11 cellular contexts compared by ENCODE assay signal in genomic region chr11:119028346-119029068, GRCh38. TPM values are rescaled to one million over a fixed set of nuclear protein-coding genes. Genes with fewer than 3 reads are reported as not detected.
DNase-seq lines count a peak whose midpoint lies in the region; ATAC-seq and TF ChIP-seq lines count a peak whose summit lies in the region.
"Had no signal": no experiment of that assay in that cellular context is flagged by ENCODE, and none has a peak within 500 bp of the region (broad histone marks: within the 10 kb centered on the region; RNA-seq: fewer than 3 reads in every experiment).

No MANE protein-coding gene starts in this region.

- no peak overlapping the region for H3K14ac ChIP-seq in neuronal stem cell (ENCODE audit: low read length)

- CTCF ChIA-PET in Calu3 (lab: Charles Lee) (no interaction called here), PC-3 (lab: Charles Lee) (no interaction called here)

- no peak overlapping the region for H4K8ac ChIP-seq in neuronal stem cell (ENCODE audit: low read depth, low read length)

- no peak overlapping the region for H3K27ac Mint-ChIP-seq in Calu3 (ENCODE audit: unreplicated experiment)

- BruUV-seq in Calu3 (replicated peaks; lab: Mats Ljungman, UMichigan) (no TSS peak), PC-3 (replicated peaks; lab: Mats Ljungman, UMichigan) (no TSS peak)

- DNase-seq in Calu3 (peak; percentile 8), PC-3 (no peak), neuronal stem cell (ENCODE audit: low spot score) (no peak), erythroblast (lab: John Stamatoyannopoulos, UW) (no peak), NCI-H1092 treated with DMSO at 0.1 percent for 48 hours (lab: John Stamatoyannopoulos, UW) (no peak), NCI-H1436 treated with DMSO at 0.1 percent for 48 hours (lab: John Stamatoyannopoulos, UW) (no peak)
- DNase-seq: NCI-H1105 treated with DMSO at 0.1 percent for 48 hours, uterus had no signal

- intact Hi-C loops in Calu3 (cut with micrococcal nuclease; ENCODE audit: unreplicated experiment) (no loop called here), PC-3 (cut with micrococcal nuclease) (no loop called here)

- H3K27me3 ChIP-seq in PC-3 (ENCODE audit: low read length) (no peaks in the 10 kb centered on the region), endocrine pancreas (ENCODE audit: control insufficient read depth, insufficient read depth, low read length) (no peaks in the 10 kb centered on the region), neuronal stem cell (ENCODE audit: control insufficient read depth in 3 of 3, insufficient read depth in 3 of 3, low read depth in 1 of 3, low read length in 3 of 3) (no peaks in the 10 kb centered on the region)
- H3K27me3 ChIP-seq: uterus had no signal

- H3K9ac ChIP-seq in PC-3 (ENCODE audit: low read length) (no peak overlapping the region), endocrine pancreas (ENCODE audit: control insufficient read depth, insufficient read depth, low read length) (peak overlapping the region; percentile 58), neuronal stem cell (ENCODE audit: low read depth, low read length, poor library complexity) (no peak overlapping the region)

- H2BK120ac ChIP-seq in neuronal stem cell (ENCODE audit: low read depth, low read length), result no peak overlapping the region

- TF ChIP-seq POLR2A in erythroblast (IDR thresholded peaks at IDR 0.05; ENCODE audit: low read length), result no peak

- no peak overlapping the region for H2AK5ac ChIP-seq in neuronal stem cell (ENCODE audit: low read depth, low read length)

- no CpG with 5 or more reads among the region's 9 CpGs for WGBS in neuronal stem cell (ENCODE audit: extremely low coverage in 2 of 2, insufficient read length in 2 of 2, insufficient replicate concordance in 1 of 2), 2 donors

- peaks cover 5% of the 10 kb centered on the region for H3F3A ChIP-seq in PC-3 (ENCODE audit: low read length, unreplicated experiment)

- peaks cover 32% of the 10 kb centered on the region for H3K79me2 ChIP-seq in PC-3 (ENCODE audit: low read length)

- no peak overlapping the region for H2BK15ac ChIP-seq in neuronal stem cell (ENCODE audit: low read length)

- H3K4ac ChIP-seq in neuronal stem cell (ENCODE audit: low read length), result no peak overlapping the region

- no peak overlapping the region for H3K23ac ChIP-seq in neuronal stem cell (ENCODE audit: low read depth, low read length, poor library complexity)

- H3K79me1 ChIP-seq in neuronal stem cell (ENCODE audit: low read depth, low read length), result peaks cover 19% of the 10 kb centered on the region

- H2BK12ac ChIP-seq in neuronal stem cell (ENCODE audit: low read length), result no peak overlapping the region

- peak overlapping the region; percentile 96; the same call in 1 of the 2 replicates for H3K4me3 ChIP-seq in PC-3 (ENCODE audit: low read length)
- peak overlapping the region; percentile 45 for H3K4me3 ChIP-seq in endocrine pancreas (ENCODE audit: control insufficient read depth, insufficient read depth, low read length)
- H3K4me3 ChIP-seq in neuronal stem cell (ENCODE audit: low read length in 2 of 2), result peak overlapping the region; percentile 0 to 4
- H3K4me3 ChIP-seq: mucosa of descending colon, uterus had no signal

- no peak for ATAC-seq in PC-3
- no peak for ATAC-seq in HG03354 (IDR thresholded peaks at IDR 0.05; ENCODE audit: poor library complexity, severe bottlenecking, unreplicated experiment)

- no peak overlapping the region for H3K18ac ChIP-seq in neuronal stem cell (ENCODE audit: low read length)

- no peak overlapping the region for H2BK5ac ChIP-seq in neuronal stem cell (ENCODE audit: low read length)

- H3K9me3 Mint-ChIP-seq in Calu3 (ENCODE audit: low read depth, unreplicated experiment), result no peaks in the 10 kb centered on the region

- POLR2A ChIA-PET in PC-3 (lab: Charles Lee; ENCODE audit: unreplicated experiment), result no interaction called here

- H3K4me1 ChIP-seq in PC-3 (ENCODE audit: insufficient read depth, low read length) (peaks cover 16% of the 10 kb centered on the region), endocrine pancreas (ENCODE audit: control insufficient read depth, insufficient read depth, low read length) (no peaks in the 10 kb centered on the region), neuronal stem cell (ENCODE audit: control insufficient read depth in 2 of 2, insufficient read depth in 1 of 2, low read depth in 1 of 2, low read length in 2 of 2) (peaks cover 6 to 12% of the 10 kb centered on the region in 2 donors)
- H3K4me1 ChIP-seq: uterus had no signal

- H3K9me2 ChIP-seq in PC-3 (replicated peaks; ENCODE audit: low read length), result no peaks in the 10 kb centered on the region

- H3K27ac ChIP-seq in PC-3 (ENCODE audit: low read length), result no peak overlapping the region
- no peak overlapping the region for H3K27ac ChIP-seq in neuronal stem cell (replicated peaks; ENCODE audit: low read length)

- no peaks in the 10 kb centered on the region for H3K27me3 Mint-ChIP-seq in Calu3 (ENCODE audit: unreplicated experiment)

- no peak overlapping the region for H4K91ac ChIP-seq in neuronal stem cell (ENCODE audit: low read depth, low read length, poor library complexity)

- H3K4me1 Mint-ChIP-seq in Calu3 (ENCODE audit: low read depth, unreplicated experiment), result peaks cover 24% of the 10 kb centered on the region

- H3K9me3 ChIP-seq in PC-3 (ENCODE audit: low read length) (no peaks in the 10 kb centered on the region), endocrine pancreas (ENCODE audit: control insufficient read depth, low read length) (no peaks in the 10 kb centered on the region), neuronal stem cell (replicated peaks in 1 of 2; ENCODE audit: control insufficient read depth in 2 of 2, insufficient read depth in 1 of 2, low read depth in 1 of 2, low read length in 2 of 2) (no peaks in the 10 kb centered on the region)
- H3K9me3 ChIP-seq: mucosa of descending colon, uterus had no signal

- no peak for TF ChIP-seq CTCF in Calu3 (IDR thresholded peaks at IDR 0.05; ENCODE audit: unreplicated experiment)
- no peak for TF ChIP-seq CTCF in PC-3 (conservative IDR thresholded peaks at IDR 0.05; ENCODE audit: low read depth, low read length)

- H3K4me2 ChIP-seq in PC-3 (ENCODE audit: low read length) (peak overlapping the region; percentile 99), neuronal stem cell (ENCODE audit: insufficient read depth, low read length, poor library complexity, severe bottlenecking) (no peak overlapping the region)

- peak overlapping the region; percentile 76 for H3K4me3 Mint-ChIP-seq in Calu3 (ENCODE audit: low read depth, unreplicated experiment)

- H2AFZ ChIP-seq in PC-3 (ENCODE audit: low read length) (no peak overlapping the region), neuronal stem cell (ENCODE audit: low read length) (no peak overlapping the region)

- no peaks in the 10 kb centered on the region for H4K20me1 ChIP-seq in PC-3 (ENCODE audit: low read length)

- H3K36me3 Mint-ChIP-seq in Calu3 (ENCODE audit: insufficient read depth, unreplicated experiment), result peaks cover 29% of the 10 kb centered on the region

- peaks cover 20% of the 10 kb centered on the region for H3K36me3 ChIP-seq in PC-3 (ENCODE audit: low read depth, low read length)
- H3K36me3 ChIP-seq in endocrine pancreas (ENCODE audit: control insufficient read depth, insufficient read depth, low read length), result no peaks in the 10 kb centered on the region
- peaks cover 44 to 57% of the 10 kb centered on the region in 2 donors for H3K36me3 ChIP-seq in neuronal stem cell (replicated peaks in 1 of 2; ENCODE audit: control insufficient read depth in 2 of 2, insufficient read depth in 2 of 2, low read length in 2 of 2)
- H3K36me3 ChIP-seq: uterus had no signal

RNA-seq across cellular contexts. Expression of gene SLC37A4, which starts 2.2 kb away (rescaled TPM):
- total RNA-seq in Calu3 (2022) (21.2 and 24.6 TPM in 2 replicates), PC-3 (2014; rRNA removed) (31.4 and 35.4 TPM in 2 replicates)
- polyA plus RNA-seq in neuronal stem cell (2013, experiment 1 of 2), result 44.0 TPM
- 44.3 TPM for polyA plus RNA-seq in neuronal stem cell (2013, experiment 2 of 2)

RNA-seq across cellular contexts. Expression of gene TRAPPC4, which starts 9.9 kb away (rescaled TPM):
- total RNA-seq in Calu3 (2022), result 42.0 and 43.9 TPM in 2 replicates
- 129 and 150 TPM in 2 replicates for total RNA-seq in PC-3 (2014; rRNA removed)
- polyA plus RNA-seq in neuronal stem cell (2013, experiment 1 of 2), result 72.1 TPM
- 74.9 TPM for polyA plus RNA-seq in neuronal stem cell (2013, experiment 2 of 2)

RNA-seq across cellular contexts. Expression of gene RPS25, which starts 10.4 kb away (rescaled TPM):
- total RNA-seq in Calu3 (2022) (471 and 510 TPM in 2 replicates), PC-3 (2014; rRNA removed) (813 and 931 TPM in 2 replicates)
- polyA plus RNA-seq in neuronal stem cell (2013, experiment 1 of 2), result 3,221 TPM
- 3,219 TPM for polyA plus RNA-seq in neuronal stem cell (2013, experiment 2 of 2)

RNA-seq across cellular contexts. Expression of gene HYOU1, which starts 28.5 kb away (rescaled TPM):
- 180 and 181 TPM in 2 replicates for total RNA-seq in Calu3 (2022)
- 168 and 208 TPM in 2 replicates for total RNA-seq in PC-3 (2014; rRNA removed)
- 76.2 TPM for polyA plus RNA-seq in neuronal stem cell (2013, experiment 1 of 2)
- 79.0 TPM for polyA plus RNA-seq in neuronal stem cell (2013, experiment 2 of 2)

RNA-seq across cellular contexts. Expression of gene CENATAC, which starts 30.6 kb away (rescaled TPM):
- 43.0 and 46.9 TPM in 2 replicates for total RNA-seq in Calu3 (2022)
- total RNA-seq in PC-3 (2014; rRNA removed), result 83.5 and 88.0 TPM in 2 replicates
- 18.7 TPM for polyA plus RNA-seq in neuronal stem cell (2013, experiment 1 of 2)
- polyA plus RNA-seq in neuronal stem cell (2013, experiment 2 of 2), result 20.9 TPM

Comparison
In these comparisons a context has a peak if more than half of its experiments do, and no peak if none do; other contexts are left out.
1. H3K4me3 ChIP-seq: peak in every context shown above with its lines; median percentile 96 in PC-3; 45 in endocrine pancreas; 2 in neuronal stem cell.